In genomic region chr11:6637871-6638270, GRCh38 we compare ENCODE assay signal across 11 cellular contexts. TPM values are rescaled to one million over a fixed set of nuclear protein-coding genes. Genes with fewer than 3 reads are reported as not detected.
A peak's percentile ranks its signal among the peaks of the same experiment; 100 is the strongest.
DNase-seq lines count a peak whose midpoint lies in the region; ATAC-seq, FAIRE-seq and TF ChIP-seq lines count a peak whose summit lies in the region.
"Had no signal": no experiment of that assay in that cellular context is flagged by ENCODE, and none has a peak within 500 bp of the region (broad histone marks: within the 10 kb centered on the region; RNA-seq: fewer than 3 reads in every experiment).

No MANE protein-coding gene starts in this region.

- DNase-seq in GM03348 (ENCODE audit: low spot score) (peak; percentile 88), astrocyte of the hippocampus (ENCODE audit: low read depth, low spot score) (peak; percentile 36), left ventricle myocardium superior (peak; percentile 58), spleen (no peak), glutamatergic neuron (no peak), H54 (ENCODE audit: insufficient read length, low spot score) (no peak)
- no peak for DNase-seq in effector memory CD4-positive, alpha-beta T cell
- DNase-seq: CD8-positive, alpha-beta T cell; NCI-H146 had no signal

- peaks cover 11% of the 10 kb centered on the region for H3K36me3 Mint-ChIP-seq in glutamatergic neuron (ENCODE audit: unreplicated experiment)

- peaks cover 2% of the 10 kb centered on the region for H3K27me3 Mint-ChIP-seq in glutamatergic neuron (ENCODE audit: unreplicated experiment)

- H3K36me3 ChIP-seq in spleen = peaks cover 0 to 25% (median 10%) of the 10 kb centered on the region in 6 donors
- H3K36me3 ChIP-seq in effector memory CD4-positive, alpha-beta T cell (ENCODE audit: control insufficient read depth, insufficient read depth, low read length) = peaks cover 10% of the 10 kb centered on the region

- H3K27ac ChIP-seq in spleen = peak overlapping the region in 6 of 8 donors; percentile 21 to 80 (median 75)
- H3K27ac ChIP-seq in effector memory CD4-positive, alpha-beta T cell (ENCODE audit: insufficient read depth, low read length, poor library complexity, severe bottlenecking) = no peak overlapping the region

- TF ChIP-seq POLR2A in spleen (IDR thresholded peaks at IDR 0.05) (no peak), H54 (IDR thresholded peaks at IDR 0.05; ENCODE audit: low read depth, low read length) (no peak)

- TF ChIP-seq CTCF in spleen (IDR thresholded peaks at IDR 0.05 in 8 of 11, conservative IDR thresholded peaks at IDR 0.05 in 3 of 11) (no peak), glutamatergic neuron (IDR thresholded peaks at IDR 0.05; ENCODE audit: partially characterized antibody, unreplicated experiment) (no peak)

- FAIRE-seq in H54 (lab: Jason Lieb, UNC) = no peak
- FAIRE-seq: GM19239 had no signal

- no peak overlapping the region for H3K4me3 ChIP-seq in spleen
- H3K4me3 ChIP-seq in effector memory CD4-positive, alpha-beta T cell (ENCODE audit: insufficient read depth, low read depth, low read length, poor library complexity, severe bottlenecking) = no peak overlapping the region

- H3K9me3 ChIP-seq in spleen = no peaks in the 10 kb centered on the region
- H3K9me3 ChIP-seq in effector memory CD4-positive, alpha-beta T cell (ENCODE audit: control insufficient read depth, low read length) = no peaks in the 10 kb centered on the region

- H3K4me1 ChIP-seq in spleen = peaks cover 41 to 69% (median 64%) of the 10 kb centered on the region in 6 donors
- H3K4me1 ChIP-seq in effector memory CD4-positive, alpha-beta T cell (ENCODE audit: control insufficient read depth, insufficient read depth, low read length, poor library complexity, severe bottlenecking) = no peaks in the 10 kb centered on the region

- no peaks in the 10 kb centered on the region for H3K4me1 Mint-ChIP-seq in glutamatergic neuron (ENCODE audit: low read depth, unreplicated experiment)

- intact Hi-C loops in left ventricle myocardium superior (cut with micrococcal nuclease) (no loop called here), spleen (cut with DNase I; ENCODE audit: low total_unique reads) (no loop called here)

- H3K9me3 Mint-ChIP-seq in glutamatergic neuron (ENCODE audit: unreplicated experiment) = no peaks in the 10 kb centered on the region
- H3K9me3 Mint-ChIP-seq: CD8-positive, alpha-beta T cell had no signal

- H3K27me3 ChIP-seq in spleen (replicated peaks in 1 of 7) = no peaks in the 10 kb centered on the region
- H3K27me3 ChIP-seq in effector memory CD4-positive, alpha-beta T cell (replicated peaks; ENCODE audit: control insufficient read depth, insufficient read depth, low read length, poor library complexity, severe bottlenecking) = no peaks in the 10 kb centered on the region

- H3K27ac Mint-ChIP-seq in glutamatergic neuron (ENCODE audit: unreplicated experiment) = no peak overlapping the region
- H3K27ac Mint-ChIP-seq: CD8-positive, alpha-beta T cell had no signal

- WGBS in spleen, 5 donors = 59 to 75% (median 61%) methylated on average over 3 of the region's 3 CpGs

- ATAC-seq in left ventricle myocardium superior = peak; percentile 74
- ATAC-seq in HG02678 (IDR thresholded peaks at IDR 0.05; ENCODE audit: unreplicated experiment) = no peak
- ATAC-seq: CD8-positive, alpha-beta T cell had no signal

- H3K4me3 Mint-ChIP-seq in glutamatergic neuron (ENCODE audit: unreplicated experiment) = no peak overlapping the region
- H3K4me3 Mint-ChIP-seq: CD8-positive, alpha-beta T cell had no signal

RNA-seq across cellular contexts. Expression of gene DCHS1, which starts 17.7 kb away (rescaled TPM):
- 8.8 TPM for total RNA-seq in left ventricle myocardium superior
- 10 to 100 TPM; 29.8 to 58.8 (median 43.4) TPM for total RNA-seq in spleen
- 1 to 10 TPM; 1.9 to 7.6 (median 3.1) TPM for polyA plus RNA-seq in spleen
- total RNA-seq in glutamatergic neuron (ENCODE audit: unreplicated experiment) = 91.5 TPM

RNA-seq across cellular contexts. Expression of gene TPP1, which starts 18.6 kb away (rescaled TPM):
- total RNA-seq in left ventricle myocardium superior (77.7 TPM), spleen (100 to 1,000 TPM; 159 to 306 (median 232) TPM), glutamatergic neuron (ENCODE audit: unreplicated experiment) (37.7 TPM)
- polyA plus RNA-seq in spleen = 10 to 100 TPM; 54.9 to 61.6 (median 60.6) TPM

RNA-seq across cellular contexts. Expression of gene TAF10, which starts 25.9 kb away (rescaled TPM):
- total RNA-seq in left ventricle myocardium superior (89.4 TPM), spleen (100 to 1,000 TPM; 133 to 159 (median 148) TPM), glutamatergic neuron (ENCODE audit: unreplicated experiment) (124 TPM)
- polyA plus RNA-seq in spleen = 100 to 1,000 TPM; 103 to 151 (median 140) TPM

RNA-seq across cellular contexts. Expression of gene ILK, which starts 34.3 kb away (rescaled TPM):
- total RNA-seq in left ventricle myocardium superior = 210 TPM
- 100 to 1,000 TPM; 122 to 194 (median 141) TPM for total RNA-seq in spleen
- polyA plus RNA-seq in spleen = 100 to 1,000 TPM in 1 of 3 donors, 10 to 100 TPM in 2; 71.4 to 108 (median 76.5) TPM
- 168 TPM for total RNA-seq in glutamatergic neuron (ENCODE audit: unreplicated experiment)

RNA-seq across cellular contexts. Expression of gene RRP8, which starts 34.5 kb away (rescaled TPM):
- 22.1 TPM for total RNA-seq in left ventricle myocardium superior
- total RNA-seq in spleen = 10 to 100 TPM; 17.0 to 26.0 (median 22.7) TPM
- 10 to 100 TPM; 23.7 to 28.4 (median 26.5) TPM for polyA plus RNA-seq in spleen
- 16.2 TPM for total RNA-seq in glutamatergic neuron (ENCODE audit: unreplicated experiment)

Comparison
In these comparisons a context has a peak if more than half of its experiments do, and no peak if none do; other contexts are left out.
1. DNase-seq: peak in GM03348 (single experiment), astrocyte of the hippocampus (single experiment) and left ventricle myocardium superior (single experiment); none in spleen (single experiment), effector memory CD4-positive, alpha-beta T cell (0 of 3), glutamatergic neuron (single experiment) and H54 (single experiment).